In genomic region chr21:33578959-33579542, GRCh38 we compare ENCODE assay signal across 9 cellular contexts. TPM values are rescaled to one million over a fixed set of nuclear protein-coding genes. Genes with fewer than 3 reads are reported as not detected.
DNase-seq lines count a peak whose midpoint lies in the region; ATAC-seq, FAIRE-seq and TF ChIP-seq lines count a peak whose summit lies in the region.
"Had no signal": no experiment of that assay in that cellular context is flagged by ENCODE, and none has a peak within 500 bp of the region (broad histone marks: within the 10 kb centered on the region; RNA-seq: fewer than 3 reads in every experiment).

No MANE protein-coding gene starts in this region.

- H3K9me3 ChIP-seq in CD4-positive, alpha-beta T cell (ENCODE audit: control insufficient read depth, low read length), result no peaks in the 10 kb centered on the region
- no peaks in the 10 kb centered on the region for H3K9me3 ChIP-seq in keratinocyte (ENCODE audit: control insufficient read depth, low read depth, low read length)
- no peaks in the 10 kb centered on the region for H3K9me3 ChIP-seq in vagina
- H3K9me3 ChIP-seq in left ventricle myocardium inferior (replicated peaks), result no peaks in the 10 kb centered on the region

- FAIRE-seq in keratinocyte (lab: Jason Lieb, UNC), result peak; percentile 44

- H3K9me3 Mint-ChIP-seq in CD4-positive, alpha-beta T cell, result no peaks in the 10 kb centered on the region
- no peaks in the 10 kb centered on the region for H3K9me3 Mint-ChIP-seq in activated CD4-positive, alpha-beta memory T cell treated with anti-CD3 and anti-CD28 coated beads, Interleukin-2, amount 10 ng/mL, durations not matched to agents 7 days and 5 days

- dilution Hi-C loops in keratinocyte (cut with MboI; ENCODE audit: extremely low pct_ligation_motif_present, low sequenced_read_pairs), result no loop called here

- peak overlapping the region; percentile 24 for H3K27ac Mint-ChIP-seq in CD4-positive, alpha-beta T cell
- peak overlapping the region; percentile 48 for H3K27ac Mint-ChIP-seq in activated CD4-positive, alpha-beta memory T cell treated with anti-CD3 and anti-CD28 coated beads, Interleukin-2, amount 10 ng/mL, durations not matched to agents 7 days and 5 days

- H3K27me3 ChIP-seq in CD4-positive, alpha-beta T cell (ENCODE audit: control insufficient read depth, insufficient read depth, low read length), result no peaks in the 10 kb centered on the region
- H3K27me3 ChIP-seq in keratinocyte (ENCODE audit: control insufficient read depth, extremely low read depth, insufficient read depth, low read length) (no peaks in the 10 kb centered on the region), vagina (no peaks in the 10 kb centered on the region), left ventricle myocardium inferior (ENCODE audit: low read depth) (no peaks in the 10 kb centered on the region)

- H3K4me1 ChIP-seq in keratinocyte (ENCODE audit: control insufficient read depth, extremely low read depth, insufficient read depth, low read length) (peaks cover 8% of the 10 kb centered on the region), vagina (no peaks in the 10 kb centered on the region), left ventricle myocardium inferior (peaks cover 12% of the 10 kb centered on the region)

- CTCF ChIA-PET in CD4-positive, alpha-beta T cell (lab: Charles Lee), result no interaction called here
- CTCF ChIA-PET in activated CD4-positive, alpha-beta memory T cell treated with anti-CD3 and anti-CD28 coated beads, Interleukin-2, amount 10 ng/mL, durations not matched to agents 7 days and 5 days (lab: Charles Lee), result interaction anchor here (0.8 to 1.0 kb wide), 2 partner anchors 10 to 26 kb away, joined by 3 read pairs; partner anchors contain the start of gene DONSON

- H3K27ac ChIP-seq in CD4-positive, alpha-beta T cell (ENCODE audit: low read depth, low read length), result no peak overlapping the region
- H3K27ac ChIP-seq in keratinocyte (ENCODE audit: control insufficient read depth, insufficient read depth, low read length) (peak overlapping the region; percentile 10), vagina (no peak overlapping the region), left ventricle myocardium inferior (replicated peaks) (no peak overlapping the region)

- no peaks in the 10 kb centered on the region for H4K20me1 ChIP-seq in keratinocyte (ENCODE audit: control insufficient read depth, extremely low read depth, insufficient read depth, low read length)

- TF ChIP-seq CTCF in CD4-positive, alpha-beta T cell (IDR thresholded peaks at IDR 0.05), result no peak
- TF ChIP-seq CTCF in keratinocyte (optimal IDR thresholded peaks at IDR 0.05 in 1 of 3, IDR thresholded peaks at IDR 0.05 in 1 of 3, conservative IDR thresholded peaks at IDR 0.05 in 1 of 3; ENCODE audit: extremely low read depth in 1 of 3, insufficient read depth in 2 of 3, low read length in 3 of 3) (no peak), vagina (IDR thresholded peaks at IDR 0.05) (no peak), left ventricle myocardium inferior (IDR thresholded peaks at IDR 0.05; ENCODE audit: borderline replicate concordance) (no peak)

- no peak overlapping the region for H3K9ac ChIP-seq in keratinocyte (ENCODE audit: control insufficient read depth, extremely low read depth, insufficient read depth, low read length)

- H3K4me1 Mint-ChIP-seq in CD4-positive, alpha-beta T cell (ENCODE audit: low read depth), result no peaks in the 10 kb centered on the region
- peaks cover 5% of the 10 kb centered on the region for H3K4me1 Mint-ChIP-seq in activated CD4-positive, alpha-beta memory T cell treated with anti-CD3 and anti-CD28 coated beads, Interleukin-2, amount 10 ng/mL, durations not matched to agents 7 days and 5 days

- no peak for DNase-seq in CD4-positive, alpha-beta T cell
- DNase-seq in HCEC 1CT (peak; percentile 59), keratinocyte (ENCODE audit: low read depth, low spot score) (no peak), ureter (ENCODE audit: low spot score) (no peak), head of caudate nucleus (no peak), vagina (ENCODE audit: extremely low spot score in 2 of 2) (no peak), left ventricle myocardium inferior (no peak)
- no peak for DNase-seq in activated CD4-positive, alpha-beta memory T cell treated with anti-CD3 and anti-CD28 coated beads, Interleukin-2, amount 10 ng/mL, durations not matched to agents 7 days and 5 days
- DNase-seq: stimulated activated CD4-positive, alpha-beta T cell treated with anti-CD3 and anti-CD28 coated beads, Interleukin-15, amount 100 ng/mL, for 24 hours had no signal

- H3K27me3 Mint-ChIP-seq in CD4-positive, alpha-beta T cell, result no peaks in the 10 kb centered on the region
- H3K27me3 Mint-ChIP-seq in activated CD4-positive, alpha-beta memory T cell treated with anti-CD3 and anti-CD28 coated beads, Interleukin-2, amount 10 ng/mL, durations not matched to agents 7 days and 5 days, result no peaks in the 10 kb centered on the region

- no peak overlapping the region for H3K4me3 Mint-ChIP-seq in CD4-positive, alpha-beta T cell
- H3K4me3 Mint-ChIP-seq in activated CD4-positive, alpha-beta memory T cell treated with anti-CD3 and anti-CD28 coated beads, Interleukin-2, amount 10 ng/mL, durations not matched to agents 7 days and 5 days, result no peak overlapping the region

- H3K4me3 ChIP-seq in keratinocyte (ENCODE audit: control insufficient read depth in 2 of 3, extremely low read depth in 1 of 3, insufficient read depth in 2 of 3, low read depth in 1 of 3, low read length in 3 of 3) (no peak overlapping the region), vagina (no peak overlapping the region), left ventricle myocardium inferior (no peak overlapping the region)

- peaks cover 34% of the 10 kb centered on the region for H3K36me3 Mint-ChIP-seq in CD4-positive, alpha-beta T cell (ENCODE audit: low read depth)
- H3K36me3 Mint-ChIP-seq in activated CD4-positive, alpha-beta memory T cell treated with anti-CD3 and anti-CD28 coated beads, Interleukin-2, amount 10 ng/mL, durations not matched to agents 7 days and 5 days (ENCODE audit: low read depth), result peaks cover 57% of the 10 kb centered on the region

- H3K36me3 ChIP-seq in keratinocyte (ENCODE audit: control insufficient read depth in 2 of 2, extremely low read depth in 1 of 2, insufficient read depth in 2 of 2, low read length in 2 of 2) (peaks cover 6 to 7% of the 10 kb centered on the region in 2 experiments), vagina (peaks cover 0 to 30% of the 10 kb centered on the region in 2 donors), left ventricle myocardium inferior (peaks cover 39% of the 10 kb centered on the region)

- POLR2A ChIA-PET in CD4-positive, alpha-beta T cell (lab: Charles Lee), result interaction anchor here (1.6 kb wide), 1 partner anchor 9 kb away, joined by 9 read pairs; the partner anchor contains the start of gene DONSON
- POLR2A ChIA-PET in activated CD4-positive, alpha-beta memory T cell treated with anti-CD3 and anti-CD28 coated beads, Interleukin-2, amount 10 ng/mL, durations not matched to agents 7 days and 5 days (lab: Charles Lee), result interaction anchor here (0.7 to 3.7 kb wide), 4 partner anchors 9 to 99 kb away, joined by 3 to 17 read pairs (median 3); partner anchors contain the start of genes DONSON and TMEM50B

- ATAC-seq in CD4-positive, alpha-beta T cell (ENCODE audit: poor library complexity), result no peak

- H3K4me2 ChIP-seq in keratinocyte (ENCODE audit: control insufficient read depth, extremely low read depth, insufficient read depth, low read depth, low read length), result no peak overlapping the region

- TF ChIP-seq POLR2A in vagina (IDR thresholded peaks at IDR 0.05), result no peak

- intact Hi-C loops in CD4-positive, alpha-beta T cell (cut with DNase I, micrococcal nuclease), result no loop called here
- intact Hi-C loops in head of caudate nucleus (cut with DNase I) (no loop called here), vagina (cut with DNase I) (no loop called here), left ventricle myocardium inferior (cut with micrococcal nuclease) (no loop called here)

- H2AFZ ChIP-seq in keratinocyte (ENCODE audit: control insufficient read depth, low read length), result no peak overlapping the region

- no peaks in the 10 kb centered on the region for H3K9me1 ChIP-seq in keratinocyte (ENCODE audit: control insufficient read depth, extremely low read depth, insufficient read depth, low read length)

- H3K79me2 ChIP-seq in keratinocyte (ENCODE audit: control insufficient read depth, insufficient read depth, low read length), result no peaks in the 10 kb centered on the region

RNA-seq across cellular contexts. Expression of gene DONSON, which starts 9.4 kb away (rescaled TPM):
- 10 to 100 TPM; 11.9 to 13.5 TPM for total RNA-seq in CD4-positive, alpha-beta T cell
- total RNA-seq in activated CD4-positive, alpha-beta memory T cell treated with anti-CD3 and anti-CD28 coated beads, Interleukin-2, amount 10 ng/mL, durations not matched to agents 7 days and 5 days, result 10 to 100 TPM; 35.4 to 35.5 TPM
- polyA plus RNA-seq in keratinocyte, result 9.9 to 17.0 TPM (median 12.7 TPM) in 3 replicates
- 3.9 TPM for polyA plus RNA-seq in keratinocyte (2011; ENCODE audit: low read depth)
- 6.1 and 10.4 TPM in 2 replicates for polyA plus RNA-seq in keratinocyte (2011; cell fraction: cytosol; rRNA removed)
- polyA plus RNA-seq in keratinocyte (2011; cell fraction: nucleus; rRNA removed), result 19.5 and 20.7 TPM in 2 replicates
- polyA plus RNA-seq in keratinocyte (2012; ENCODE audit: low replicate concordance), result 10.5 and 12.4 TPM in 2 replicates
- 2.8 to 11.2 TPM (median 4.1 TPM) in 3 replicates for polyA minus RNA-seq in keratinocyte
- polyA minus RNA-seq in keratinocyte (2011; cell fraction: cytosol; rRNA and poly(A)+ RNA removed), result 6.9 TPM
- polyA minus RNA-seq in keratinocyte (2011; cell fraction: nucleus; rRNA and poly(A)+ RNA removed), result 3.5 and 7.4 TPM in 2 replicates
- 6.5 TPM for total RNA-seq in ureter
- total RNA-seq in vagina, result 10.3 TPM
- 6.9 TPM for total RNA-seq in left ventricle myocardium inferior

RNA-seq across cellular contexts. Expression of gene SON, which starts 36.2 kb away (rescaled TPM):
- total RNA-seq in CD4-positive, alpha-beta T cell, result 100 to 1,000 TPM; 420 to 438 TPM
- total RNA-seq in activated CD4-positive, alpha-beta memory T cell treated with anti-CD3 and anti-CD28 coated beads, Interleukin-2, amount 10 ng/mL, durations not matched to agents 7 days and 5 days, result 100 to 1,000 TPM; 279 to 290 TPM
- 67.9 to 104 TPM (median 96.0 TPM) in 3 replicates for polyA plus RNA-seq in keratinocyte
- polyA plus RNA-seq in keratinocyte (2011; ENCODE audit: low read depth), result 274 TPM
- polyA plus RNA-seq in keratinocyte (2011; cell fraction: cytosol; rRNA removed), result 15.4 and 24.6 TPM in 2 replicates
- 277 and 391 TPM in 2 replicates for polyA plus RNA-seq in keratinocyte (2011; cell fraction: nucleus; rRNA removed)
- 149 and 192 TPM in 2 replicates for polyA plus RNA-seq in keratinocyte (2012; ENCODE audit: low replicate concordance)
- 174 to 262 TPM (median 212 TPM) in 3 replicates for polyA minus RNA-seq in keratinocyte
- 32.8 TPM for polyA minus RNA-seq in keratinocyte (2011; cell fraction: cytosol; rRNA and poly(A)+ RNA removed)
- 292 and 449 TPM in 2 replicates for polyA minus RNA-seq in keratinocyte (2011; cell fraction: nucleus; rRNA and poly(A)+ RNA removed)
- total RNA-seq in ureter (390 TPM), vagina (212 TPM), left ventricle myocardium inferior (148 TPM)

RNA-seq across cellular contexts. Expression of gene GART, which starts 37.1 kb away (rescaled TPM):
- 10 to 100 TPM; 21.8 to 25.5 TPM for total RNA-seq in CD4-positive, alpha-beta T cell
- total RNA-seq in activated CD4-positive, alpha-beta memory T cell treated with anti-CD3 and anti-CD28 coated beads, Interleukin-2, amount 10 ng/mL, durations not matched to agents 7 days and 5 days, result 100 to 1,000 TPM; 108 to 111 TPM
- polyA plus RNA-seq in keratinocyte, result 26.8 to 50.3 TPM (median 31.1 TPM) in 3 replicates
- 52.1 TPM for polyA plus RNA-seq in keratinocyte (2011; ENCODE audit: low read depth)
- polyA plus RNA-seq in keratinocyte (2011; cell fraction: cytosol; rRNA removed), result 27.2 and 38.9 TPM in 2 replicates
- polyA plus RNA-seq in keratinocyte (2011; cell fraction: nucleus; rRNA removed), result 52.5 and 54.9 TPM in 2 replicates
- polyA plus RNA-seq in keratinocyte (2012; ENCODE audit: low replicate concordance), result 46.1 and 81.1 TPM in 2 replicates
- polyA minus RNA-seq in keratinocyte, result 18.9 to 50.7 TPM (median 31.3 TPM) in 3 replicates
- polyA minus RNA-seq in keratinocyte (2011; cell fraction: cytosol; rRNA and poly(A)+ RNA removed), result 17.6 TPM
- polyA minus RNA-seq in keratinocyte (2011; cell fraction: nucleus; rRNA and poly(A)+ RNA removed), result 32.1 and 57.4 TPM in 2 replicates
- total RNA-seq in ureter, result 103 TPM
- 47.6 TPM for total RNA-seq in vagina
- 41.5 TPM for total RNA-seq in left ventricle myocardium inferior
